Comparison of ENCODE assay signal across 8 cellular contexts in genomic region chrX:76428243-76429130, GRCh38. TPM values are rescaled to one million over a fixed set of nuclear protein-coding genes. Genes with fewer than 3 reads are reported as not detected.
DNase-seq lines count a peak whose midpoint lies in the region; ATAC-seq and TF ChIP-seq lines count a peak whose summit lies in the region.

No MANE protein-coding gene starts in this region.

- H3K27ac ChIP-seq in prostate gland: peak overlapping the region; percentile 47 to 55

- no peak for TF ChIP-seq POLR2A in prostate gland (IDR thresholded peaks at IDR 0.05)

- H3K4me1 ChIP-seq in prostate gland (replicated peaks): no peaks in the 10 kb centered on the region

- peak overlapping the region; percentile 60 to 96 (median 84) for H3K27ac Mint-ChIP-seq in IgD-negative memory B cell

- no peak for TF ChIP-seq CTCF in prostate gland (IDR thresholded peaks at IDR 0.05)

- no peaks in the 10 kb centered on the region for H3K9me3 ChIP-seq in prostate gland

- WGBS in prostate gland: 25% methylated on average over 9 of the region's 60 CpGs

- H3K4me3 ChIP-seq in prostate gland: peak overlapping the region; percentile 48 to 52

- peak overlapping the region; percentile 89 to 94 (median 92) for H3K4me3 Mint-ChIP-seq in IgD-negative memory B cell

- H3K4me1 Mint-ChIP-seq in IgD-negative memory B cell: peaks cover 2 to 8% (median 4%) of the 10 kb centered on the region in 3 donors

- H3K9me3 Mint-ChIP-seq in IgD-negative memory B cell: no peaks in the 10 kb centered on the region

- no peaks in the 10 kb centered on the region for H3K27me3 Mint-ChIP-seq in IgD-negative memory B cell

- H3K27me3 ChIP-seq in prostate gland (replicated peaks; ENCODE audit: insufficient read depth): no peaks in the 10 kb centered on the region

- DNase-seq in AG20443 (ENCODE audit: low spot score): peak; percentile 7
- DNase-seq in activated T-helper 9 cell treated with anti-CD3 and anti-CD28 coated beads, Interleukin-2, amount 50 U/mL, for 16 hours (ENCODE audit: low read depth): peak; percentile 16
- DNase-seq in Right ventricle myocardium inferior (ENCODE audit: missing footprints): peak; percentile 42
- DNase-seq in prostate gland (ENCODE audit: low spot score): peak; percentile 3
- DNase-seq in SIG-M5 treated with dmso at 0.1 percent for 504 hours (lab: John Stamatoyannopoulos, UW; ENCODE audit: unreplicated experiment): no peak
- no peak for DNase-seq in DMS114 treated with DMSO at 0.1 percent for 48 hours (lab: John Stamatoyannopoulos, UW; ENCODE audit: unreplicated experiment)

- intact Hi-C loops in Right ventricle myocardium inferior (cut with DNase I) (no loop called here), prostate gland (cut with DNase I) (no loop called here)

- ATAC-seq in GM21423 (IDR thresholded peaks at IDR 0.05; ENCODE audit: unreplicated experiment): peak; percentile 39
- peak; percentile 6 for ATAC-seq in Right ventricle myocardium inferior

- no peaks in the 10 kb centered on the region for H3K36me3 Mint-ChIP-seq in IgD-negative memory B cell

- no peaks in the 10 kb centered on the region for H3K36me3 ChIP-seq in prostate gland

RNA-seq across cellular contexts. Expression of gene MAGEE1, which starts 1.0 kb away (rescaled TPM):
- polyA plus RNA-seq in IgD-negative memory B cell: 3.6 TPM
- 2.2 TPM for total RNA-seq in Right ventricle myocardium inferior
- 1 to 10 TPM; 3.9 to 5.4 TPM for total RNA-seq in prostate gland

Comparison
In these comparisons a context has a peak if more than half of its experiments do, and no peak if none do; other contexts are left out.
1. DNase-seq: peak in AG20443 (single experiment), activated T-helper 9 cell treated with anti-CD3 and anti-CD28 coated beads, Interleukin-2, amount 50 U/mL, for 16 hours (single experiment), Right ventricle myocardium inferior (single experiment) and prostate gland (single experiment); none in SIG-M5 treated with dmso at 0.1 percent for 504 hours (single experiment) and DMS114 treated with DMSO at 0.1 percent for 48 hours (single experiment).